In the genomic region with DNA sequence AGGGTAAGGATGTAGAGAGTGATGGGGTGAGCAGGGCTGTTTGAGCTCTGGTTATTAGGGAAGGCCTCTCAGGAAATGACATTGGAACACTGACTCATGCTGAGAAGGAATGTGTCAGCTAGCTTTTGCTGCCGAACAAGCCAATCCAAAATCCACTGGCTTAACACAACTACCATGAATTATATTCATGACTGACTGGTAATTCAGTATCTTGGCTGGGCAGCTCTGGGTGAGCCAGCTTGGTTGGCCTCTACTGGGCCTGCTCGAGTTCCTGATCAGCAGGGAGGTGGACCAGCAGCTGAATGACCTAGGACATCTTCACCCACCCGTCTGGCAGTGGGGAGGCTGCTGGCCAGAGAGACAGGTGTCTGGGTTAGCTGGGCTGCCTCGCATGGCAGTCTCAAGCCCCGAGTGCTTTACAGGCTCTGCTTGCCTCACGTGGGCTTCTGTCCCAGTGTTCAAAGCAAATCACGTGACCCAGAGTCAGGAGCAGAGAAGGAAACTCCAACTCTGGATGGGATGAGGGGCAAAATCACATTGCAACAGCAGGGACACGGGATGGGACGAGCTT, we compare ENCODE assay signal across 13 cellular contexts.
DNase-seq lines count a peak whose midpoint lies in the region; ATAC-seq and TF ChIP-seq lines count a peak whose summit lies in the region.
"Had no signal": no experiment of that assay in that cellular context is flagged by ENCODE, and none has a peak within 500 bp of the region (broad histone marks: within the 10 kb centered on the region; RNA-seq: fewer than 3 reads in every experiment).

No MANE protein-coding gene starts in this region.

- H3K18ac ChIP-seq in neuronal stem cell (ENCODE audit: low read length) = peak overlapping the region; percentile 86

- peak overlapping the region; percentile 21 for H3K27ac ChIP-seq in epithelial cell of prostate
- H3K27ac ChIP-seq in neuronal stem cell (replicated peaks; ENCODE audit: low read length) = peak overlapping the region; percentile 46
- H3K27ac ChIP-seq in WERI-Rb-1 = no peak overlapping the region
- H3K27ac ChIP-seq in gastroesophageal sphincter = no peak overlapping the region

- no peak overlapping the region for H2BK120ac ChIP-seq in neuronal stem cell (ENCODE audit: low read depth, low read length)

- peak overlapping the region; percentile 5 for H3K9ac ChIP-seq in neuronal stem cell (ENCODE audit: low read depth, low read length, poor library complexity)

- no peaks in the 10 kb centered on the region for H3K27me3 ChIP-seq in neuronal stem cell (ENCODE audit: control insufficient read depth in 3 of 3, insufficient read depth in 3 of 3, low read depth in 1 of 3, low read length in 3 of 3)
- no peaks in the 10 kb centered on the region for H3K27me3 ChIP-seq in WERI-Rb-1 (ENCODE audit: insufficient read depth, low read depth, severe bottlenecking)
- H3K27me3 ChIP-seq in gastroesophageal sphincter = no peaks in the 10 kb centered on the region

- H2AFZ ChIP-seq in neuronal stem cell (ENCODE audit: low read length) = no peak overlapping the region

- no peak for TF ChIP-seq CTCF in WERI-Rb-1 (IDR thresholded peaks at IDR 0.05; ENCODE audit: low read depth, low read length)
- TF ChIP-seq CTCF in gastroesophageal sphincter (IDR thresholded peaks at IDR 0.05) = no peak

- no peak overlapping the region for H4K8ac ChIP-seq in neuronal stem cell (ENCODE audit: low read depth, low read length)

- H3K4ac ChIP-seq in neuronal stem cell (ENCODE audit: low read length) = no peak overlapping the region

- H3K4me2 ChIP-seq in neuronal stem cell (ENCODE audit: insufficient read depth, low read length, poor library complexity, severe bottlenecking) = no peak overlapping the region

- peak overlapping the region; percentile 51 for H2BK15ac ChIP-seq in neuronal stem cell (ENCODE audit: low read length)

- H3K36me3 ChIP-seq in neuronal stem cell (replicated peaks in 1 of 2; ENCODE audit: control insufficient read depth in 2 of 2, insufficient read depth in 2 of 2, low read length in 2 of 2) = peaks cover 7 to 39% of the 10 kb centered on the region in 2 donors
- H3K36me3 ChIP-seq in WERI-Rb-1 = peaks cover 97% of the 10 kb centered on the region
- H3K36me3 ChIP-seq in gastroesophageal sphincter = peaks cover 0 to 84% of the 10 kb centered on the region in 2 donors

- no peak for TF ChIP-seq EP300 in gastroesophageal sphincter (IDR thresholded peaks at IDR 0.05)

- H3K9me3 ChIP-seq in neuronal stem cell (replicated peaks in 1 of 2; ENCODE audit: control insufficient read depth in 2 of 2, insufficient read depth in 1 of 2, low read depth in 1 of 2, low read length in 2 of 2) (peaks cover 2 to 9% of the 10 kb centered on the region in 2 donors), WERI-Rb-1 (ENCODE audit: severe bottlenecking) (no peaks in the 10 kb centered on the region), gastroesophageal sphincter (peaks cover 0 to 8% (median 0%) of the 10 kb centered on the region in 3 donors)

- H3K14ac ChIP-seq in neuronal stem cell (ENCODE audit: low read length) = peak overlapping the region; percentile 32

- H3K4me1 ChIP-seq in neuronal stem cell (ENCODE audit: control insufficient read depth in 2 of 2, insufficient read depth in 1 of 2, low read depth in 1 of 2, low read length in 2 of 2) (peaks cover 0 to 15% of the 10 kb centered on the region in 2 donors), gastroesophageal sphincter (no peaks in the 10 kb centered on the region)

- no peak overlapping the region for H3K23ac ChIP-seq in neuronal stem cell (ENCODE audit: low read depth, low read length, poor library complexity)

- WGBS in neuronal stem cell (ENCODE audit: extremely low coverage in 2 of 2, insufficient read length in 2 of 2, insufficient replicate concordance in 1 of 2), 2 donors = no CpG with 5 or more reads among the region's 9 CpGs
- WGBS in gastroesophageal sphincter (ENCODE audit: low coverage in 1 of 2), 2 donors = 74 to 100% methylated on average over 2 to 3 of the region's 9 CpGs

- DNase-seq in CD1c-positive myeloid dendritic cell (ENCODE audit: extremely low spot score) = peak; percentile 11
- DNase-seq in RPMI7951 (ENCODE audit: low read depth) = peak; percentile 59
- DNase-seq in epithelial cell of prostate (ENCODE audit: low read depth, low spot score) = no peak
- no peak for DNase-seq in neuronal stem cell (ENCODE audit: low spot score)
- no peak for DNase-seq in SHP77 treated with DMSO at 0.1 percent for 48 hours (lab: John Stamatoyannopoulos, UW)
- DNase-seq in WERI-Rb-1 = no peak
- DNase-seq in NCI-H1417 treated with DMSO at 0.1 percent for 48 hours (lab: John Stamatoyannopoulos, UW) = no peak
- DNase-seq: activated CD4-positive, alpha-beta T cell treated with anti-CD3 and anti-CD28 coated beads, Interleukin-2, amount 50 U/mL, for 48 hours; CD8-positive, alpha-beta T cell; MM.1S; NCI-H524; stimulated activated CD4-positive, alpha-beta T cell treated with anti-CD3 and anti-CD28 coated beads, Interleukin-2, amount 100 ng/mL, for 24 hours had no signal

- peak overlapping the region; percentile 73 for H2AK5ac ChIP-seq in neuronal stem cell (ENCODE audit: low read depth, low read length)

- no peak for ATAC-seq in gastroesophageal sphincter
- ATAC-seq: CD8-positive, alpha-beta T cell had no signal

- no peak for TF ChIP-seq POLR2A in gastroesophageal sphincter (IDR thresholded peaks at IDR 0.05)

- no peaks in the 10 kb centered on the region for H3K79me1 ChIP-seq in neuronal stem cell (ENCODE audit: low read depth, low read length)

- no peak overlapping the region for H2BK5ac ChIP-seq in neuronal stem cell (ENCODE audit: low read length)

- no peak overlapping the region for H4K91ac ChIP-seq in neuronal stem cell (ENCODE audit: low read depth, low read length, poor library complexity)

- H2BK12ac ChIP-seq in neuronal stem cell (ENCODE audit: low read length) = peak overlapping the region; percentile 14

- H3K4me3 ChIP-seq in neuronal stem cell (ENCODE audit: low read length in 2 of 2) = no peak overlapping the region
- H3K4me3 ChIP-seq in WERI-Rb-1 (ENCODE audit: low read depth, low read length) = no peak overlapping the region
- H3K4me3 ChIP-seq in gastroesophageal sphincter = no peak overlapping the region

Comparison
In these comparisons a context has a peak if more than half of its experiments do, and no peak if none do; other contexts are left out.
1. DNase-seq: peak in CD1c-positive myeloid dendritic cell (single experiment) and RPMI7951 (single experiment); none in epithelial cell of prostate (single experiment), neuronal stem cell (single experiment), SHP77 treated with DMSO at 0.1 percent for 48 hours (single experiment), WERI-Rb-1 (single experiment) and NCI-H1417 treated with DMSO at 0.1 percent for 48 hours (single experiment).
2. H3K27ac ChIP-seq: peak in epithelial cell of prostate (single experiment) and neuronal stem cell (single experiment); none in WERI-Rb-1 (single experiment) and gastroesophageal sphincter (0 of 4).